In genomic region chr9:95515272-95516113, GRCh38 we compare ENCODE assay signal across 8 cellular contexts. TPM values are rescaled to one million over a fixed set of nuclear protein-coding genes. Genes with fewer than 3 reads are reported as not detected.
DNase-seq lines count a peak whose midpoint lies in the region; ATAC-seq, FAIRE-seq and TF ChIP-seq lines count a peak whose summit lies in the region.

No MANE protein-coding gene starts in this region.

- H3K9ac ChIP-seq in keratinocyte (ENCODE audit: control insufficient read depth, extremely low read depth, insufficient read depth, low read length) = peak overlapping the region; percentile 25

- TF ChIP-seq CTCF in GM06990 (IDR thresholded peaks at IDR 0.05; ENCODE audit: insufficient read depth, low read length, poor library complexity, severe bottlenecking) = no peak
- no peak for TF ChIP-seq CTCF in keratinocyte (optimal IDR thresholded peaks at IDR 0.05 in 1 of 3, IDR thresholded peaks at IDR 0.05 in 1 of 3, conservative IDR thresholded peaks at IDR 0.05 in 1 of 3; ENCODE audit: extremely low read depth in 1 of 3, insufficient read depth in 2 of 3, low read length in 3 of 3)

- no peak for FAIRE-seq in keratinocyte (lab: Jason Lieb, UNC)

- peaks cover 13% of the 10 kb centered on the region for H3K36me3 Mint-ChIP-seq in activated naive CD8-positive, alpha-beta T cell treated with anti-CD3 and anti-CD28 coated beads, Interleukin-2, amount 50 U/mL, for 24 hours (ENCODE audit: low read depth)
- H3K36me3 Mint-ChIP-seq in stimulated activated memory B cell treated with anti-CD40 and anti-IgM and Interleukin-4, amounts not matched to agents 10 μg/mL and 1 μg/mL and 100 μg/mL, for 72 hours = no peaks in the 10 kb centered on the region

- H3K4me3 Mint-ChIP-seq in activated naive CD8-positive, alpha-beta T cell treated with anti-CD3 and anti-CD28 coated beads, Interleukin-2, amount 50 U/mL, for 24 hours = peak overlapping the region; percentile 70
- peak overlapping the region; percentile 16 for H3K4me3 Mint-ChIP-seq in stimulated activated memory B cell treated with anti-CD40 and anti-IgM and Interleukin-4, amounts not matched to agents 10 μg/mL and 1 μg/mL and 100 μg/mL, for 72 hours

- H3K9me3 Mint-ChIP-seq in activated naive CD8-positive, alpha-beta T cell treated with anti-CD3 and anti-CD28 coated beads, Interleukin-2, amount 50 U/mL, for 24 hours = peaks cover 6% of the 10 kb centered on the region
- H3K9me3 Mint-ChIP-seq in stimulated activated memory B cell treated with anti-CD40 and anti-IgM and Interleukin-4, amounts not matched to agents 10 μg/mL and 1 μg/mL and 100 μg/mL, for 72 hours = peaks cover 9% of the 10 kb centered on the region

- no peaks in the 10 kb centered on the region for H3K9me1 ChIP-seq in keratinocyte (ENCODE audit: control insufficient read depth, extremely low read depth, insufficient read depth, low read length)

- H3K4me2 ChIP-seq in keratinocyte (ENCODE audit: control insufficient read depth, extremely low read depth, insufficient read depth, low read depth, low read length) = peak overlapping the region; percentile 95

- H2AFZ ChIP-seq in keratinocyte (ENCODE audit: control insufficient read depth, low read length) = no peak overlapping the region

- ATAC-seq in activated naive CD8-positive, alpha-beta T cell treated with anti-CD3 and anti-CD28 coated beads, Interleukin-2, amount 50 U/mL, for 24 hours = no peak
- ATAC-seq in stimulated activated memory B cell treated with anti-CD40 and anti-IgM and Interleukin-4, amounts not matched to agents 10 μg/mL and 1 μg/mL and 100 μg/mL, for 72 hours = no peak
- ATAC-seq in GM21526 (IDR thresholded peaks at IDR 0.05; ENCODE audit: low FRiP score, unreplicated experiment) (no peak), HG03175 (IDR thresholded peaks at IDR 0.05; ENCODE audit: unreplicated experiment) (no peak), GM21723 (IDR thresholded peaks at IDR 0.05; ENCODE audit: unreplicated experiment) (no peak)

- H3K4me3 ChIP-seq in GM06990 (replicated peaks; ENCODE audit: low read depth, low read length) = peak overlapping the region; percentile 33
- peak overlapping the region; percentile 19 to 50 (median 39) for H3K4me3 ChIP-seq in keratinocyte (ENCODE audit: control insufficient read depth in 2 of 3, extremely low read depth in 1 of 3, insufficient read depth in 2 of 3, low read depth in 1 of 3, low read length in 3 of 3)

- H3K27me3 Mint-ChIP-seq in activated naive CD8-positive, alpha-beta T cell treated with anti-CD3 and anti-CD28 coated beads, Interleukin-2, amount 50 U/mL, for 24 hours = peaks cover 25% of the 10 kb centered on the region
- H3K27me3 Mint-ChIP-seq in stimulated activated memory B cell treated with anti-CD40 and anti-IgM and Interleukin-4, amounts not matched to agents 10 μg/mL and 1 μg/mL and 100 μg/mL, for 72 hours = peaks cover 54% of the 10 kb centered on the region

- H4K20me1 ChIP-seq in keratinocyte (ENCODE audit: control insufficient read depth, extremely low read depth, insufficient read depth, low read length) = no peaks in the 10 kb centered on the region

- peaks cover 2% of the 10 kb centered on the region for H3K9me3 ChIP-seq in keratinocyte (ENCODE audit: control insufficient read depth, low read depth, low read length)

- DNase-seq in GM06990 (ENCODE audit: extremely low read depth, insufficient read length) = no peak
- peak; percentile 7 for DNase-seq in NCI-H446 treated with DMSO at 0.1 percent for 48 hours (lab: John Stamatoyannopoulos, UW)
- peak; percentile 34 for DNase-seq in activated naive CD8-positive, alpha-beta T cell treated with anti-CD3 and anti-CD28 coated beads, Interleukin-2, amount 50 U/mL, for 24 hours
- no peak for DNase-seq in keratinocyte (ENCODE audit: low read depth, low spot score)

- H3K27me3 ChIP-seq in GM06990 (replicated peaks; ENCODE audit: control insufficient read depth, insufficient read depth, low read length) (no peaks in the 10 kb centered on the region; the same call in none of the 2 replicates), keratinocyte (ENCODE audit: control insufficient read depth, extremely low read depth, insufficient read depth, low read length) (no peaks in the 10 kb centered on the region)

- no peaks in the 10 kb centered on the region for H3K79me2 ChIP-seq in keratinocyte (ENCODE audit: control insufficient read depth, insufficient read depth, low read length)

- H3K27ac Mint-ChIP-seq in activated naive CD8-positive, alpha-beta T cell treated with anti-CD3 and anti-CD28 coated beads, Interleukin-2, amount 50 U/mL, for 24 hours = no peak overlapping the region
- H3K27ac Mint-ChIP-seq in stimulated activated memory B cell treated with anti-CD40 and anti-IgM and Interleukin-4, amounts not matched to agents 10 μg/mL and 1 μg/mL and 100 μg/mL, for 72 hours = no peak overlapping the region

- peaks cover 16% of the 10 kb centered on the region for H3K4me1 ChIP-seq in keratinocyte (ENCODE audit: control insufficient read depth, extremely low read depth, insufficient read depth, low read length)

- H3K36me3 ChIP-seq in GM06990 (ENCODE audit: control insufficient read depth, insufficient read depth, low read length) (no peaks in the 10 kb centered on the region), keratinocyte (ENCODE audit: control insufficient read depth in 2 of 2, extremely low read depth in 1 of 2, insufficient read depth in 2 of 2, low read length in 2 of 2) (no peaks in the 10 kb centered on the region)

- peaks cover 39% of the 10 kb centered on the region for H3K4me1 Mint-ChIP-seq in activated naive CD8-positive, alpha-beta T cell treated with anti-CD3 and anti-CD28 coated beads, Interleukin-2, amount 50 U/mL, for 24 hours
- peaks cover 17% of the 10 kb centered on the region for H3K4me1 Mint-ChIP-seq in stimulated activated memory B cell treated with anti-CD40 and anti-IgM and Interleukin-4, amounts not matched to agents 10 μg/mL and 1 μg/mL and 100 μg/mL, for 72 hours

- dilution Hi-C loops in keratinocyte (cut with MboI; ENCODE audit: extremely low pct_ligation_motif_present, low sequenced_read_pairs) = no loop called here

- no peak overlapping the region for H3K27ac ChIP-seq in keratinocyte (ENCODE audit: control insufficient read depth, insufficient read depth, low read length)

RNA-seq across cellular contexts. Expression of gene PTCH1, which starts 1.3 kb away (rescaled TPM):
- 0.82 to 1.7 TPM (median 1.5 TPM) in 3 replicates for polyA plus RNA-seq in keratinocyte
- 2.2 TPM for polyA plus RNA-seq in keratinocyte (2011; ENCODE audit: low read depth)
- 0.91 and 1.1 TPM in 2 replicates for polyA plus RNA-seq in keratinocyte (2011; cell fraction: cytosol; rRNA removed)
- 5.1 and 5.9 TPM in 2 replicates for polyA plus RNA-seq in keratinocyte (2011; cell fraction: nucleus; rRNA removed)
- polyA plus RNA-seq in keratinocyte (2012; ENCODE audit: low replicate concordance) = 1.6 and 2.7 TPM in 2 replicates
- 1.3 to 11.4 TPM (median 8.5 TPM) in 3 replicates for polyA minus RNA-seq in keratinocyte
- 9.8 TPM for polyA minus RNA-seq in keratinocyte (2011; cell fraction: cytosol; rRNA and poly(A)+ RNA removed)
- polyA minus RNA-seq in keratinocyte (2011; cell fraction: nucleus; rRNA and poly(A)+ RNA removed) = 6.8 and 15.2 TPM in 2 replicates

Comparison
In these comparisons a context has a peak if more than half of its experiments do, and no peak if none do; other contexts are left out.
1. DNase-seq: peak in NCI-H446 treated with DMSO at 0.1 percent for 48 hours (single experiment) and activated naive CD8-positive, alpha-beta T cell treated with anti-CD3 and anti-CD28 coated beads, Interleukin-2, amount 50 U/mL, for 24 hours (single experiment); none in GM06990 (single experiment) and keratinocyte (single experiment).